Comparison of ENCODE assay signal across 10 cellular contexts in genomic region chr5:91189480-91190332, GRCh38.
DNase-seq lines count a peak whose midpoint lies in the region; ATAC-seq and TF ChIP-seq lines count a peak whose summit lies in the region.
"Had no signal": no experiment of that assay in that cellular context is flagged by ENCODE, and none has a peak within 500 bp of the region (broad histone marks: within the 10 kb centered on the region; RNA-seq: fewer than 3 reads in every experiment).

No MANE protein-coding gene starts in this region.

- no peaks in the 10 kb centered on the region for H3K36me3 Mint-ChIP-seq in H9 (ENCODE audit: insufficient read depth in 1 of 3, low read depth in 3 of 3)

- H2BK5ac ChIP-seq in H9 (ENCODE audit: insufficient read length, low read length), result no peak overlapping the region

- ATAC-seq in HG02798 (IDR thresholded peaks at IDR 0.05; ENCODE audit: poor library complexity, unreplicated experiment), result peak; percentile 90
- no peak for ATAC-seq in HG02973 (IDR thresholded peaks at IDR 0.05; ENCODE audit: unreplicated experiment)

- H3T11ph ChIP-seq in H9 (ENCODE audit: low read length), result no peak overlapping the region

- intact Hi-C loops in mammary epithelial cell (cut with micrococcal nuclease), result no loop called here

- no peak overlapping the region for H4K8ac ChIP-seq in H9 (replicated peaks; ENCODE audit: insufficient read length, low read depth, low read length)

- no peak overlapping the region for H3K18ac ChIP-seq in H9 (ENCODE audit: insufficient read length, low read depth, low read length)

- no peak overlapping the region for H2BK120ac ChIP-seq in H9 (ENCODE audit: low read depth, low read length, poor library complexity, severe bottlenecking)

- H4K20me1 ChIP-seq in mammary epithelial cell (ENCODE audit: insufficient read depth, low read length) (no peaks in the 10 kb centered on the region), H9 (ENCODE audit: control insufficient read depth, insufficient read depth, insufficient read length) (no peaks in the 10 kb centered on the region)

- DNase-seq in mammary epithelial cell (peak; percentile 52), H9 (no peak), HuH-7.5 (ENCODE audit: low spot score) (no peak)
- no peak for DNase-seq in activated effector memory CD4-positive, alpha-beta T cell treated with anti-CD3 and anti-CD28 coated beads, Interleukin-2, amount 50 U/mL, for 16 hours

- no peak overlapping the region for H2BK15ac ChIP-seq in H9 (ENCODE audit: low read depth, low read length)

- no peaks in the 10 kb centered on the region for H3K27me3 Mint-ChIP-seq in H9 (ENCODE audit: low read depth)

- H3K4ac ChIP-seq in H9 (ENCODE audit: low read depth, low read length), result no peak overlapping the region

- no peaks in the 10 kb centered on the region for H3K79me1 ChIP-seq in H9 (ENCODE audit: insufficient read depth, low read depth, low read length, poor library complexity, severe bottlenecking)

- WGBS in mammary epithelial cell (ENCODE audit: low coverage, missing lambda C conversion rate), result 54% methylated on average over 8 of the region's 8 CpGs
- no CpG with 5 or more reads among the region's 8 CpGs for WGBS in H9 (ENCODE audit: extremely low coverage, insufficient read length, low lambda C conversion rate)

- peaks cover 7% of the 10 kb centered on the region in 2 experiments; a peak in 2 of 4 replicates for H3K4me1 Mint-ChIP-seq in H9

- H3K23me2 ChIP-seq in H9 (ENCODE audit: insufficient read length, low read depth, low read length, poor library complexity, severe bottlenecking), result no peaks in the 10 kb centered on the region

- CTCF ChIA-PET in mammary epithelial cell (lab: Charles Lee; ENCODE audit: low non-redundant PET), result no interaction called here

- H2AFZ ChIP-seq in ACC112 (ENCODE audit: low read length, unreplicated experiment), result peak overlapping the region; percentile 29
- peak overlapping the region; percentile 75 for H2AFZ ChIP-seq in mammary epithelial cell (ENCODE audit: low read depth, low read length)
- no peak overlapping the region for H2AFZ ChIP-seq in H9 (ENCODE audit: low read length)

- no peak overlapping the region for H3K4me3 Mint-ChIP-seq in H9
- H3K4me3 Mint-ChIP-seq: neural crest cell had no signal

- H3K23ac ChIP-seq in H9 (ENCODE audit: insufficient read length, low read depth, low read length), result no peak overlapping the region

- H2AK5ac ChIP-seq in H9 (ENCODE audit: insufficient read length, low read length), result no peak overlapping the region

- H3K56ac ChIP-seq in H9 (ENCODE audit: insufficient read length, low read depth, low read length), result no peak overlapping the region

- no peak overlapping the region for H2BK20ac ChIP-seq in H9 (ENCODE audit: low read depth, low read length, poor library complexity, severe bottlenecking)

- H4K91ac ChIP-seq in H9 (ENCODE audit: insufficient read length, low read depth, low read length), result no peak overlapping the region

- H2BK12ac ChIP-seq in H9 (ENCODE audit: insufficient read length, low read depth, low read length), result no peak overlapping the region

- BruUV-seq in mammary epithelial cell (replicated peaks; lab: Mats Ljungman, UMichigan), result no TSS peak

- H3K79me2 ChIP-seq in ACC112 (ENCODE audit: control insufficient read depth, insufficient read depth, low read length, unreplicated experiment) (no peaks in the 10 kb centered on the region), mammary epithelial cell (ENCODE audit: insufficient read depth, low read length) (no peaks in the 10 kb centered on the region), H9 (ENCODE audit: insufficient read depth, low read length) (no peaks in the 10 kb centered on the region)

- TF ChIP-seq CTCF in mammary epithelial cell (conservative IDR thresholded peaks at IDR 0.05 in 1 of 2, IDR thresholded peaks at IDR 0.05 in 1 of 2; ENCODE audit: extremely low read depth in 1 of 2, insufficient read depth in 1 of 2, low read depth in 1 of 2, low read length in 2 of 2) (no peak), H9 (conservative IDR thresholded peaks at IDR 0.05) (no peak)

- no peak overlapping the region for H3K14ac ChIP-seq in H9 (ENCODE audit: insufficient read depth, low read length)

- H3K4me2 ChIP-seq in mammary epithelial cell (ENCODE audit: insufficient read depth, low read depth, low read length), result peak overlapping the region; percentile 17
- H3K4me2 ChIP-seq in H9 (ENCODE audit: insufficient read depth, insufficient read length, low read length), result no peak overlapping the region

- H3K27ac ChIP-seq in ACC112 (ENCODE audit: low read depth, low read length) (peak overlapping the region; percentile 72), mammary epithelial cell (ENCODE audit: insufficient read depth, low read depth, low read length) (no peak overlapping the region), mucosa of rectum (ENCODE audit: low read depth in 2 of 2, low read length in 2 of 2) (peak overlapping the region; percentile 49 to 52), H9 (ENCODE audit: insufficient read length, low read depth, low read length) (no peak overlapping the region)
- H3K27ac ChIP-seq: C4-2B had no signal

- dilution Hi-C loops in mammary epithelial cell (cut with HindIII; ENCODE audit: low sequenced_read_pairs), result no loop called here

- H3K36me3 ChIP-seq in ACC112 (ENCODE audit: insufficient read depth, low read length) (no peaks in the 10 kb centered on the region), mammary epithelial cell (ENCODE audit: insufficient read depth, low read length) (no peaks in the 10 kb centered on the region), mucosa of rectum (ENCODE audit: control insufficient read depth in 2 of 2, insufficient read depth in 2 of 2, low read length in 2 of 2) (no peaks in the 10 kb centered on the region)

- in situ Hi-C loops in mammary epithelial cell (cut with MboI; ENCODE audit: low sequenced_read_pairs in 2 of 2), result no loop called here

- H3K4me1 ChIP-seq in ACC112 (ENCODE audit: control insufficient read depth, insufficient read depth, low read length, unreplicated experiment) (peaks cover 19% of the 10 kb centered on the region), mammary epithelial cell (ENCODE audit: insufficient read depth, low read length) (peaks cover 8% of the 10 kb centered on the region), mucosa of rectum (ENCODE audit: control insufficient read depth in 2 of 2, insufficient read depth in 2 of 2, low read length in 2 of 2) (no peaks in the 10 kb centered on the region), H9 (ENCODE audit: insufficient read depth, low read length) (no peaks in the 10 kb centered on the region)

- H3K27me3 ChIP-seq in ACC112 (ENCODE audit: insufficient read depth, low read length) (no peaks in the 10 kb centered on the region), mammary epithelial cell (ENCODE audit: insufficient read depth, low read length) (no peaks in the 10 kb centered on the region), mucosa of rectum (ENCODE audit: control insufficient read depth in 2 of 2, insufficient read depth in 2 of 2, low read length in 2 of 2) (no peaks in the 10 kb centered on the region), H9 (ENCODE audit: insufficient read depth, low read length) (no peaks in the 10 kb centered on the region)

- H3K9me3 Mint-ChIP-seq in H9, result no peaks in the 10 kb centered on the region
- H3K9me3 Mint-ChIP-seq: neural crest cell had no signal

- H3K9me3 ChIP-seq in mammary epithelial cell (replicated peaks; ENCODE audit: insufficient read depth, low read length) (no peaks in the 10 kb centered on the region), mucosa of rectum (ENCODE audit: control insufficient read depth in 2 of 2, low read length in 2 of 2) (no peaks in the 10 kb centered on the region), H9 (ENCODE audit: control insufficient read depth, low read depth, low read length) (no peaks in the 10 kb centered on the region)

- peak overlapping the region; percentile 52 for H3K4me3 ChIP-seq in ACC112 (ENCODE audit: low read depth, low read length)
- H3K4me3 ChIP-seq in mammary epithelial cell (replicated peaks in 1 of 3; ENCODE audit: insufficient read depth in 1 of 3, low read depth in 2 of 3, low read length in 3 of 3), result no peak overlapping the region
- H3K4me3 ChIP-seq in mucosa of rectum (ENCODE audit: low read length in 2 of 2), result peak overlapping the region in 1 of 2 donors; percentile 46

- peak overlapping the region in 1 of 3 experiments; percentile 13; a peak in 1 of 7 replicates for H3K27ac Mint-ChIP-seq in H9

- H3K9ac ChIP-seq in mammary epithelial cell (ENCODE audit: insufficient read depth, low read length), result no peak overlapping the region
- peak overlapping the region in 1 of 2 donors; percentile 34 for H3K9ac ChIP-seq in mucosa of rectum (ENCODE audit: low read depth in 1 of 2, low read length in 2 of 2)
- no peak overlapping the region for H3K9ac ChIP-seq in H9 (ENCODE audit: extremely low read depth, insufficient read length, low read length)

- no peak overlapping the region for H4K5ac ChIP-seq in H9 (ENCODE audit: insufficient read length, low read depth, low read length)

Comparison
In these comparisons a context has a peak if more than half of its experiments do, and no peak if none do; other contexts are left out.
1. H3K27ac ChIP-seq: peak in ACC112 (single experiment) and mucosa of rectum (2 of 2); none in mammary epithelial cell (single experiment) and H9 (single experiment).